ENCODE assay signal across 7 cellular contexts in genomic region chr19:39397360-39398296, GRCh38. TPM values are rescaled to one million over a fixed set of nuclear protein-coding genes. Genes with fewer than 3 reads are reported as not detected.
DNase-seq lines count a peak whose midpoint lies in the region; ATAC-seq and TF ChIP-seq lines count a peak whose summit lies in the region.

No MANE protein-coding gene starts in this region.

- H3K4me3 Mint-ChIP-seq in effector memory CD8-positive, alpha-beta T cell, result peak overlapping the region; percentile 73 to 99
- H3K4me3 Mint-ChIP-seq in mesothelial cell of epicardium, result no peak overlapping the region

- peaks cover 21% of the 10 kb centered on the region for H3K4me1 ChIP-seq in NT2/D1 (ENCODE audit: insufficient read depth, insufficient read length)

- peak; percentile 35 for ATAC-seq in GM18498 (IDR thresholded peaks at IDR 0.05; ENCODE audit: unreplicated experiment)
- peak; percentile 32 for ATAC-seq in effector memory CD8-positive, alpha-beta T cell (replicated peaks)

- H3K36me3 Mint-ChIP-seq in effector memory CD8-positive, alpha-beta T cell (ENCODE audit: insufficient read depth), result peaks cover 76% of the 10 kb centered on the region
- peaks cover 13% of the 10 kb centered on the region for H3K36me3 Mint-ChIP-seq in mesothelial cell of epicardium

- peaks cover 38% of the 10 kb centered on the region for H3K36me3 ChIP-seq in NT2/D1 (ENCODE audit: insufficient read depth, insufficient read length, low read length)

- H3K4me3 ChIP-seq in NT2/D1 (ENCODE audit: insufficient read length, low read depth), result no peak overlapping the region

- peak overlapping the region; percentile 100 for H3K27ac Mint-ChIP-seq in effector memory CD8-positive, alpha-beta T cell
- peak overlapping the region; percentile 78 for H3K27ac Mint-ChIP-seq in mesothelial cell of epicardium

- DNase-seq in HS-27A (ENCODE audit: low read depth) (peak; percentile 75), NT2/D1 (ENCODE audit: low read depth, low spot score) (no peak), mesothelial cell of epicardium (ENCODE audit: low spot score in 2 of 2, unreplicated experiment in 2 of 2) (peak; percentile 79 to 89)
- peak; percentile 78 to 93 (median 87) for DNase-seq in activated CD8-positive, alpha-beta memory T cell treated with anti-CD3 and anti-CD28 coated beads for 48 hours (ENCODE audit: low read depth in 2 of 3, low spot score in 2 of 3)
- DNase-seq in effector memory CD8-positive, alpha-beta T cell, result peak; percentile 93 to 95 (median 93)
- DNase-seq in stimulated activated CD8-positive, alpha-beta memory T cell treated with anti-CD3 and anti-CD28 coated beads, Interleukin-2, amount 100 ng/mL, for 1 hour (ENCODE audit: low read depth in 2 of 2), result peak; percentile 91 to 93

- no peaks in the 10 kb centered on the region for H3K9me3 ChIP-seq in NT2/D1 (ENCODE audit: insufficient read depth, low read length)

- H3K9me3 Mint-ChIP-seq in effector memory CD8-positive, alpha-beta T cell, result no peaks in the 10 kb centered on the region
- H3K9me3 Mint-ChIP-seq in mesothelial cell of epicardium, result no peaks in the 10 kb centered on the region

- peak overlapping the region; percentile 57 for H3K9ac ChIP-seq in NT2/D1 (ENCODE audit: insufficient read length, low read depth)

- TF ChIP-seq CTCF in mesothelial cell of epicardium (IDR thresholded peaks at IDR 0.05; ENCODE audit: unreplicated experiment), result peak; percentile 76

- H3K27me3 ChIP-seq in NT2/D1 (ENCODE audit: insufficient read depth, insufficient read length), result no peaks in the 10 kb centered on the region

- no peaks in the 10 kb centered on the region for H3K27me3 Mint-ChIP-seq in effector memory CD8-positive, alpha-beta T cell
- H3K27me3 Mint-ChIP-seq in mesothelial cell of epicardium (ENCODE audit: low read depth), result no peaks in the 10 kb centered on the region

- peaks cover 44 to 47% of the 10 kb centered on the region in 2 donors for H3K4me1 Mint-ChIP-seq in effector memory CD8-positive, alpha-beta T cell (ENCODE audit: low read depth in 2 of 2)
- peaks cover 7% of the 10 kb centered on the region for H3K4me1 Mint-ChIP-seq in mesothelial cell of epicardium

RNA-seq across cellular contexts. Expression of gene MED29, which starts 6.5 kb away (rescaled TPM):
- 35.6 to 39.2 TPM (median 36.1 TPM) in 3 replicates for total RNA-seq in mesothelial cell of epicardium

RNA-seq across cellular contexts. Expression of gene PAF1, which starts 6.7 kb away (rescaled TPM):
- 41.4 to 47.8 TPM (median 42.9 TPM) in 3 replicates for total RNA-seq in mesothelial cell of epicardium

RNA-seq across cellular contexts. Expression of gene ZFP36, which starts 9.0 kb away (rescaled TPM):
- 111 to 113 TPM (median 111 TPM) in 3 replicates for total RNA-seq in mesothelial cell of epicardium

RNA-seq across cellular contexts. Expression of gene PLEKHG2, which starts 14.8 kb away (rescaled TPM):
- total RNA-seq in mesothelial cell of epicardium, result 160 to 172 TPM (median 164 TPM) in 3 replicates

RNA-seq across cellular contexts. Expression of gene RPS16, which starts 38.1 kb away (rescaled TPM):
- 1,616 to 1,722 TPM (median 1,707 TPM) in 3 replicates for total RNA-seq in mesothelial cell of epicardium
